In genomic region chr11:41498726-41499125, GRCh38 we compare ENCODE assay signal across 14 cellular contexts. TPM values are rescaled to one million over a fixed set of nuclear protein-coding genes. Genes with fewer than 3 reads are reported as not detected.
DNase-seq lines count a peak whose midpoint lies in the region; ATAC-seq, FAIRE-seq and TF ChIP-seq lines count a peak whose summit lies in the region.
"Had no signal": no experiment of that assay in that cellular context is flagged by ENCODE, and none has a peak within 500 bp of the region (broad histone marks: within the 10 kb centered on the region; RNA-seq: fewer than 3 reads in every experiment).

No MANE protein-coding gene starts in this region.

- no TSS peak for BruUV-seq in A673 (replicated peaks; lab: Mats Ljungman, UMichigan)

- peaks cover 31% of the 10 kb centered on the region for H3K4me1 ChIP-seq in A673 (ENCODE audit: insufficient read depth, low read length, poor library complexity, severe bottlenecking)
- H3K4me1 ChIP-seq in esophagus muscularis mucosa: no peaks in the 10 kb centered on the region

- intact Hi-C loops in A673 (cut with micrococcal nuclease; ENCODE audit: unreplicated experiment): loop anchor here (1.0 to 10.0 kb wide), 4 partner anchors 1026 to 1785 kb away; no protein-coding TSS in a partner anchor
- intact Hi-C loops in esophagus muscularis mucosa (cut with DNase I): no loop called here

- DNase-seq in A673 (ENCODE audit: low spot score) (peak; percentile 47), RKO (ENCODE audit: low spot score) (peak; percentile 43), glutamatergic neuron (no peak), esophagus muscularis mucosa (ENCODE audit: extremely low spot score) (no peak), T-helper 9 cell (no peak), urothelium cell line (ENCODE audit: low spot score) (no peak)
- DNase-seq: activated CD4-positive, alpha-beta T cell treated with anti-CD3 and anti-CD28 coated beads, Interleukin-2, amount 10 ng/mL, durations not matched to agents 7 days and 5 days; activated naive CD4-positive, alpha-beta T cell treated with anti-CD3 and anti-CD28 coated beads, Interleukin-2, amount 50 U/mL, for 16 hours; effector CD8-positive, alpha-beta T cell; NCI-H2029 treated with DMSO at 0.1 percent for 48 hours; SHP77 treated with DMSO at 0.1 percent for 48 hours had no signal

- no peak overlapping the region for H3K27ac Mint-ChIP-seq in glutamatergic neuron (ENCODE audit: unreplicated experiment)
- H3K27ac Mint-ChIP-seq: activated CD4-positive, alpha-beta T cell treated with anti-CD3 and anti-CD28 coated beads, Interleukin-2, amount 10 ng/mL, durations not matched to agents 7 days and 5 days had no signal

- H3K27ac ChIP-seq in A673 (ENCODE audit: low read depth, low read length, poor library complexity, severe bottlenecking): no peak overlapping the region
- H3K27ac ChIP-seq in esophagus muscularis mucosa (replicated peaks in 1 of 4): no peak overlapping the region

- TF ChIP-seq POLR2A in esophagus muscularis mucosa (IDR thresholded peaks at IDR 0.05; ENCODE audit: low read depth): no peak

- no peaks in the 10 kb centered on the region for H3K36me3 Mint-ChIP-seq in glutamatergic neuron (ENCODE audit: unreplicated experiment)

- H3K27me3 ChIP-seq in A673 (replicated peaks; ENCODE audit: insufficient read depth, low read depth, low read length, poor library complexity) (no peaks in the 10 kb centered on the region), esophagus muscularis mucosa (peaks cover 0 to 5% (median 0%) of the 10 kb centered on the region in 4 donors)

- no peaks in the 10 kb centered on the region for H3K9me3 Mint-ChIP-seq in glutamatergic neuron (ENCODE audit: unreplicated experiment)
- H3K9me3 Mint-ChIP-seq: activated CD4-positive, alpha-beta T cell treated with anti-CD3 and anti-CD28 coated beads, Interleukin-2, amount 10 ng/mL, durations not matched to agents 7 days and 5 days had no signal

- no peak for TF ChIP-seq EP300 in esophagus muscularis mucosa (IDR thresholded peaks at IDR 0.05)

- H3K36me3 ChIP-seq in A673 (ENCODE audit: insufficient read depth, low read length, poor library complexity, severe bottlenecking) (no peaks in the 10 kb centered on the region), esophagus muscularis mucosa (no peaks in the 10 kb centered on the region)

- H3K4me3 Mint-ChIP-seq in glutamatergic neuron (ENCODE audit: unreplicated experiment): no peak overlapping the region
- H3K4me3 Mint-ChIP-seq: activated CD4-positive, alpha-beta T cell treated with anti-CD3 and anti-CD28 coated beads, Interleukin-2, amount 10 ng/mL, durations not matched to agents 7 days and 5 days had no signal

- no peak for ATAC-seq in GM18520 (IDR thresholded peaks at IDR 0.05; ENCODE audit: unreplicated experiment)

- 4% methylated on average over 1 of the region's 1 CpG for WGBS in esophagus muscularis mucosa

- CTCF ChIA-PET in A673 (lab: Charles Lee): interaction anchor here (1.1 kb wide), 1 partner anchor 1026 kb away, joined by 4 read pairs; no protein-coding TSS in a partner anchor

- H3K4me3 ChIP-seq in A673 (ENCODE audit: low read depth, low read length, poor library complexity, severe bottlenecking): no peak overlapping the region
- no peak overlapping the region for H3K4me3 ChIP-seq in esophagus muscularis mucosa

- no peak for FAIRE-seq in urothelium cell line (lab: Jason Lieb, UNC)
- FAIRE-seq: H54 had no signal

- H3K9me3 ChIP-seq in A673 (ENCODE audit: low read depth, low read length, poor library complexity, severe bottlenecking) (no peaks in the 10 kb centered on the region), esophagus muscularis mucosa (no peaks in the 10 kb centered on the region)

- TF ChIP-seq CTCF in A673 (conservative IDR thresholded peaks at IDR 0.05; ENCODE audit: low read depth, low read length) (peak; percentile 78), GM12872 (IDR thresholded peaks at IDR 0.05; ENCODE audit: insufficient read depth, low read depth, low read length) (peak; percentile 12; the same call in 1 of the 3 replicates), glutamatergic neuron (IDR thresholded peaks at IDR 0.05; ENCODE audit: partially characterized antibody, unreplicated experiment) (peak; percentile 64), esophagus muscularis mucosa (IDR thresholded peaks at IDR 0.05) (no peak)

- H3K27me3 Mint-ChIP-seq in glutamatergic neuron (ENCODE audit: unreplicated experiment): no peaks in the 10 kb centered on the region
- H3K27me3 Mint-ChIP-seq: activated CD4-positive, alpha-beta T cell treated with anti-CD3 and anti-CD28 coated beads, Interleukin-2, amount 10 ng/mL, durations not matched to agents 7 days and 5 days had no signal

- POLR2A ChIA-PET in A673 (lab: Charles Lee; ENCODE audit: low non-redundant PET): no interaction called here

- no peaks in the 10 kb centered on the region for H3K4me1 Mint-ChIP-seq in glutamatergic neuron (ENCODE audit: low read depth, unreplicated experiment)
- H3K4me1 Mint-ChIP-seq: activated CD4-positive, alpha-beta T cell treated with anti-CD3 and anti-CD28 coated beads, Interleukin-2, amount 10 ng/mL, durations not matched to agents 7 days and 5 days had no signal

RNA-seq across cellular contexts. Expression of gene LRRC4C, which starts 39.3 kb away (rescaled TPM):
- total RNA-seq in A673 (2021): 38.3 and 52.3 TPM in 2 replicates
- 0.64 TPM for total RNA-seq in glutamatergic neuron (ENCODE audit: unreplicated experiment)
- 1 to 10 TPM; 1.2 to 4.0 (median 2.2) TPM for total RNA-seq in esophagus muscularis mucosa
- total RNA-seq: activated CD4-positive, alpha-beta T cell treated with anti-CD3 and anti-CD28 coated beads, Interleukin-2, amount 10 ng/mL, durations not matched to agents 7 days and 5 days had no signal

Comparison
In these comparisons a context has a peak if more than half of its experiments do, and no peak if none do; other contexts are left out.
1. DNase-seq: peak in A673 (single experiment) and RKO (single experiment); none in glutamatergic neuron (single experiment), esophagus muscularis mucosa (single experiment), T-helper 9 cell (single experiment) and urothelium cell line (single experiment).
2. CTCF ChIP-seq: peak in A673 (single experiment), GM12872 (single experiment) and glutamatergic neuron (single experiment); none in esophagus muscularis mucosa (0 of 3).